1 cellular context compared by ENCODE assay signal in genomic region chr4:104616401-104616820, GRCh38.
TF ChIP-seq lines count a peak whose summit lies in the region.

No MANE protein-coding gene starts in this region.

TF ChIP-seq in WTC11, 78 proteins besides CTCF, POLR2A, EP300 and RAD21 (continued from another document):
- TF ChIP-seq ARID4B (CRISPR knock-in tag; IDR thresholded peaks at IDR 0.05; ENCODE audit: borderline replicate concordance) = no peak
- TF ChIP-seq FOXP4 (CRISPR knock-in tag; IDR thresholded peaks at IDR 0.05) = no peak
- no peak for TF ChIP-seq ZNF281 (CRISPR knock-in tag; IDR thresholded peaks at IDR 0.05)
- TF ChIP-seq ZNF425 (CRISPR knock-in tag; conservative IDR thresholded peaks at IDR 0.05) = no peak
TF ChIP-seq in WTC11: peak in this region for 0.
